Comparison of ENCODE assay signal across 28 cellular contexts in the genomic region with DNA sequence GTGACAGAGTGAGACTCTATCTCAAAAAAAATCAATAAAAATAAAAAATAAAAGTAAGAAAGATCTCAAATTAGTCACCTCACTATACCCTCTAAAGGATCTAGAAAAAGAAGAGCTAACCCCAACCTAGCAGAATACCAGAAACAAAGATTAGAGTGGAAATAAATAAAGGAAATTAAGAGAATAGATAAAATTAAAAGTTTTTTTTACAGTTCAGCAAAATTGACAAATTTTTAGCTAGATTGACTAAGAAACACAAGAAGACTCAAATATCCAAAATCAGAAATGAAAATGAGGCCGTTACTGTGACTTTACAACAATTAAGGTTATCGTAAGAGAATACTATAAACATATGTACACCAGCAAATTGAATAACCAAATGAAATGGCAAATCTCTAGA.
"Had no signal": no experiment of that assay in that cellular context is flagged by ENCODE, and none has a peak within 500 bp of the region (broad histone marks: within the 10 kb centered on the region; RNA-seq: fewer than 3 reads in every experiment).

No MANE protein-coding gene starts in this region.

- H3K27ac ChIP-seq: colonic mucosa, coronary artery, epithelial cell of prostate, esophagus muscularis mucosa, esophagus squamous epithelium, foreskin keratinocyte, gastrocnemius medialis, gastroesophageal sphincter, heart left ventricle, heart right ventricle had no signal

- ATAC-seq: effector memory CD8-positive, alpha-beta T cell; esophagus mucosa; foreskin keratinocyte; gastrocnemius medialis; gastroesophageal sphincter; heart left ventricle; heart right ventricle had no signal

- DNase-seq: colonic mucosa; cortex of kidney; dermis blood vessel endothelial cell; dorsolateral prefrontal cortex; effector CD4-positive, alpha-beta T cell; effector CD8-positive, alpha-beta T cell; effector memory CD4-positive, alpha-beta T cell; effector memory CD8-positive, alpha-beta T cell; endodermal cell; erythroblast; esophagus squamous epithelium; foreskin fibroblast; foreskin keratinocyte; foreskin melanocyte; gastrocnemius medialis; glutamatergic neuron; head of caudate nucleus; heart left ventricle; heart right ventricle had no signal

- H3K36me3 ChIP-seq: colonic mucosa, esophagus muscularis mucosa, esophagus squamous epithelium, gastrocnemius medialis, gastroesophageal sphincter, heart left ventricle, heart right ventricle had no signal

- FAIRE-seq: colon, endometrium, endothelial cell of umbilical vein, frontal cortex had no signal

- H3K4me1 ChIP-seq: colonic mucosa, foreskin keratinocyte had no signal

- H3K27me3 ChIP-seq: colonic mucosa, dorsolateral prefrontal cortex, esophagus muscularis mucosa, esophagus squamous epithelium, foreskin keratinocyte, gastrocnemius medialis, gastroesophageal sphincter, heart left ventricle, heart right ventricle had no signal

- H3K4me3 ChIP-seq: colonic mucosa, coronary artery, esophagus muscularis mucosa, esophagus squamous epithelium, gastrocnemius medialis, gastroesophageal sphincter, heart left ventricle, heart right ventricle had no signal

- H3K9me3 ChIP-seq: colonic mucosa, esophagus muscularis mucosa, esophagus squamous epithelium, gastrocnemius medialis, gastroesophageal sphincter, heart left ventricle, heart right ventricle had no signal
